10 cellular contexts compared by ENCODE assay signal in the genomic region with DNA sequence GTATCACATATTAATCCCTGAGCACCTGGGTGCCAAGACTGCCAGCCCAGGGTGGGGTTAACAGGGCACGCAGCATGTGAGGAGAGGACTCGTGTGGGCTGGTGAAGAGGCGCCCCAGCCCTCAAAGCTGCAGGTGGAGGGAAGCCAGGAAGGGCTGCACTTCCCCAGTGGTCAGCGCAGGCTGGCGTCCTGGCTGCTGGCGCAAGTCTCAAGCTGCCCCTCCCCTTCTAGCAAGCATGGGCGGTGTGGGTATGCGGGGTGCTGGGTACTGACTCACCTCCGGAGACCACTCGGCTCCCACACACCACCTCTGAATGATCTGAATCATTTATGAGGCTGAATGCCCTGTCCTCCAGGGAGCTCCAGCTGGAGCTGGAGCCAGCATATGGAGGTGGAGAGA. TPM values are rescaled to one million over a fixed set of nuclear protein-coding genes. Genes with fewer than 3 reads are reported as not detected.
DNase-seq lines count a peak whose midpoint lies in the region; ATAC-seq lines count a peak whose summit lies in the region.
"Had no signal": no experiment of that assay in that cellular context is flagged by ENCODE, and none has a peak within 500 bp of the region (broad histone marks: within the 10 kb centered on the region; RNA-seq: fewer than 3 reads in every experiment).

No MANE protein-coding gene starts in this region.

- H3K27me3 Mint-ChIP-seq in activated CD4-positive, alpha-beta memory T cell treated with anti-CD3 and anti-CD28 coated beads, Interleukin-2, amount 10 ng/mL, durations not matched to agents 7 days and 5 days, result no peaks in the 10 kb centered on the region
- H3K27me3 Mint-ChIP-seq in immature natural killer cell (ENCODE audit: low read depth in 3 of 3), result peaks cover 4 to 9% (median 5%) of the 10 kb centered on the region in 3 donors
- no peaks in the 10 kb centered on the region for H3K27me3 Mint-ChIP-seq in stimulated activated naive CD8-positive, alpha-beta T cell treated with anti-CD3 and anti-CD28 coated beads, Interleukin-15, amount 100 ng/mL, for 72 hours

- H3K4me3 Mint-ChIP-seq in activated CD4-positive, alpha-beta memory T cell treated with anti-CD3 and anti-CD28 coated beads, Interleukin-2, amount 10 ng/mL, durations not matched to agents 7 days and 5 days, result peak overlapping the region; percentile 27
- H3K4me3 Mint-ChIP-seq in immature natural killer cell, result peak overlapping the region; percentile 62 to 90 (median 77)
- peak overlapping the region; percentile 88 to 93 for H3K4me3 Mint-ChIP-seq in stimulated activated naive CD8-positive, alpha-beta T cell treated with anti-CD3 and anti-CD28 coated beads, Interleukin-15, amount 100 ng/mL, for 72 hours
- H3K4me3 Mint-ChIP-seq: GM23338 had no signal

- H3K4me1 Mint-ChIP-seq in activated CD4-positive, alpha-beta memory T cell treated with anti-CD3 and anti-CD28 coated beads, Interleukin-2, amount 10 ng/mL, durations not matched to agents 7 days and 5 days, result peaks cover 99% of the 10 kb centered on the region
- peaks cover 99 to 100% of the 10 kb centered on the region in 2 donors for H3K4me1 Mint-ChIP-seq in immature natural killer cell
- H3K4me1 Mint-ChIP-seq in stimulated activated naive CD8-positive, alpha-beta T cell treated with anti-CD3 and anti-CD28 coated beads, Interleukin-15, amount 100 ng/mL, for 72 hours, result peaks cover 100% of the 10 kb centered on the region

- CTCF ChIA-PET in activated CD4-positive, alpha-beta memory T cell treated with anti-CD3 and anti-CD28 coated beads, Interleukin-2, amount 10 ng/mL, durations not matched to agents 7 days and 5 days (lab: Charles Lee), result interaction anchor here (1.6 to 23.3 kb wide), 4 partner anchors 11 to 23 kb away, joined by 4 to 524 read pairs (median 20); no protein-coding TSS in a partner anchor

- POLR2A ChIA-PET in activated CD4-positive, alpha-beta memory T cell treated with anti-CD3 and anti-CD28 coated beads, Interleukin-2, amount 10 ng/mL, durations not matched to agents 7 days and 5 days (lab: Charles Lee), result interaction anchor here (1.3 to 28.4 kb wide), 4 partner anchors 7 to 23 kb away, joined by 4 to 1193 read pairs (median 599); no protein-coding TSS in a partner anchor

- peak; percentile 23 for DNase-seq in activated gamma-delta T cell treated with Interleukin-2 at 50 U/mL for 16 hours
- DNase-seq in activated gamma-delta T cell (lab: John Stamatoyannopoulos, UW), result no peak
- DNase-seq in activated CD4-positive, alpha-beta memory T cell treated with anti-CD3 and anti-CD28 coated beads, Interleukin-2, amount 10 ng/mL, durations not matched to agents 7 days and 5 days, result no peak
- DNase-seq in immature natural killer cell, result peak in 1 of 3 donors; percentile 22
- no peak for DNase-seq in stimulated activated naive CD8-positive, alpha-beta T cell treated with anti-CD3 and anti-CD28 coated beads, Interleukin-15, amount 100 ng/mL, for 72 hours
- no peak for DNase-seq in NCI-H128 (lab: John Stamatoyannopoulos, UW; ENCODE audit: unreplicated experiment)
- DNase-seq in dermis blood vessel endothelial cell, result no peak
- DNase-seq: NCI-H2227 treated with DMSO at 0.1 percent for 48 hours had no signal

- H3K36me3 Mint-ChIP-seq in activated CD4-positive, alpha-beta memory T cell treated with anti-CD3 and anti-CD28 coated beads, Interleukin-2, amount 10 ng/mL, durations not matched to agents 7 days and 5 days (ENCODE audit: low read depth), result peaks cover 98% of the 10 kb centered on the region
- H3K36me3 Mint-ChIP-seq in immature natural killer cell, result peaks cover 8 to 36% (median 19%) of the 10 kb centered on the region in 3 donors

- ATAC-seq in stimulated activated naive CD8-positive, alpha-beta T cell treated with anti-CD3 and anti-CD28 coated beads, Interleukin-15, amount 100 ng/mL, for 72 hours, result peak; percentile 77
- no peak for ATAC-seq in GM18520 (IDR thresholded peaks at IDR 0.05; ENCODE audit: unreplicated experiment)
- ATAC-seq: GM23338 had no signal

- peak overlapping the region; percentile 72 for H3K27ac Mint-ChIP-seq in activated CD4-positive, alpha-beta memory T cell treated with anti-CD3 and anti-CD28 coated beads, Interleukin-2, amount 10 ng/mL, durations not matched to agents 7 days and 5 days
- peak overlapping the region; percentile 95 to 99 (median 97) for H3K27ac Mint-ChIP-seq in immature natural killer cell
- H3K27ac Mint-ChIP-seq in stimulated activated naive CD8-positive, alpha-beta T cell treated with anti-CD3 and anti-CD28 coated beads, Interleukin-15, amount 100 ng/mL, for 72 hours, result peak overlapping the region; percentile 79 to 82
- H3K27ac Mint-ChIP-seq: GM23338 had no signal

- no peaks in the 10 kb centered on the region for H3K9me3 Mint-ChIP-seq in activated CD4-positive, alpha-beta memory T cell treated with anti-CD3 and anti-CD28 coated beads, Interleukin-2, amount 10 ng/mL, durations not matched to agents 7 days and 5 days
- no peaks in the 10 kb centered on the region for H3K9me3 Mint-ChIP-seq in immature natural killer cell
- H3K9me3 Mint-ChIP-seq in stimulated activated naive CD8-positive, alpha-beta T cell treated with anti-CD3 and anti-CD28 coated beads, Interleukin-15, amount 100 ng/mL, for 72 hours, result no peaks in the 10 kb centered on the region
- H3K9me3 Mint-ChIP-seq: GM23338 had no signal

RNA-seq across cellular contexts. Expression of gene EIF2D, which starts 44.0 kb away (rescaled TPM):
- 10 to 100 TPM; 42.2 to 43.1 TPM for total RNA-seq in activated CD4-positive, alpha-beta memory T cell treated with anti-CD3 and anti-CD28 coated beads, Interleukin-2, amount 10 ng/mL, durations not matched to agents 7 days and 5 days
- polyA plus RNA-seq in immature natural killer cell, result 10 to 100 TPM; 12.9 to 24.2 (median 20.8) TPM
- 66.1 and 69.9 TPM in 2 replicates for total RNA-seq in dermis blood vessel endothelial cell

Comparison
In these comparisons a context has a peak if more than half of its experiments do, and no peak if none do; other contexts are left out.
1. H3K4me3 Mint-ChIP-seq: peak in every context shown above with its lines; median percentile 90 in stimulated activated naive CD8-positive, alpha-beta T cell treated with anti-CD3 and anti-CD28 coated beads, Interleukin-15, amount 100 ng/mL, for 72 hours; 77 in immature natural killer cell; 27 in activated CD4-positive, alpha-beta memory T cell treated with anti-CD3 and anti-CD28 coated beads, Interleukin-2, amount 10 ng/mL, durations not matched to agents 7 days and 5 days.